9 cellular contexts compared by ENCODE assay signal in the genomic region with DNA sequence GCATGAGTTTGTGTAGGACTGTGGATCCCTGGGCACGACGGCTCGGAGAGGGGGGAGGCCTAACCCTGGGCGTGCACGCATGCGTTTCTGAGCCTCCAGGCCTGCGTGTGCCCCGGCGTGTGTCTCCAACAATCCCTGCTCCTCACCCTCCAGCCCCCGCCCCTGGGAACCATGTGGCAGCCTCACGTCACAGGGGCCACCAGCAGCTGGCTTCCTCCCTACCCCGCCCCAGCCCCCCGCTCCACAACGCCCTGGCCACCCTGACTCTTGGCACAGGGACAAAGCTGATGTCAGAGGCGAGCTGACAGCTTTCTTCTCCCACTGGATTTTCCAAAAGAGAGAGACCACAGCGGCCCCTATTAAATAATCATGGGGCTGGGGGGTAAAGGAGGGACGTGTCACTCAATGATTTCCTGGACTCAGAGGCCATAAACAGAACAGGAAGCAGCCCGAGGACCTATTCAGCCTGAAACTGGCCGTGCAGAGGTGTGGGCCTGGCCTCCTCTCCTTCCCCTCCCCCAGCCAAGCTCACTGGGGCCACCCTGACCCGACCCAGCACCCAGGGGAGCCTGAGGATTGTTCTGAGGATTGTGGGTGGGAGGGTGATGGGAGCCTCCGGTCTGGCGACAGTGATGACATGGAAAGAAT. TPM values are rescaled to one million over a fixed set of nuclear protein-coding genes. Genes with fewer than 3 reads are reported as not detected.
DNase-seq lines count a peak whose midpoint lies in the region; ATAC-seq, FAIRE-seq and TF ChIP-seq lines count a peak whose summit lies in the region.
"Had no signal": no experiment of that assay in that cellular context is flagged by ENCODE, and none has a peak within 500 bp of the region (broad histone marks: within the 10 kb centered on the region; RNA-seq: fewer than 3 reads in every experiment).

No MANE protein-coding gene starts in this region.

- POLR2A ChIA-PET in GM12878 (lab: Charles Lee), result interaction anchor here (0.6 kb wide), 1 partner anchor 95 kb away, joined by 3 read pairs; no protein-coding TSS in a partner anchor

- no peaks in the 10 kb centered on the region; a peak in 1 of 4 replicates for H3K27me3 ChIP-seq in GM12878 (replicated peaks in 1 of 2; ENCODE audit: control insufficient read depth in 2 of 2, insufficient read depth in 2 of 2, low read length in 1 of 2)

- RAD21 ChIA-PET in GM12878 (lab: Charles Lee; ENCODE audit: unreplicated experiment), result interaction anchor here (1.0 kb wide), 1 partner anchor 35 kb away, joined by 3 read pairs; no protein-coding TSS in a partner anchor

- no peak overlapping the region for H3K9ac ChIP-seq in GM12878 (ENCODE audit: control insufficient read depth, insufficient read depth, low read length)

- no peaks in the 10 kb centered on the region for H3K9me3 ChIP-seq in GM12878 (replicated peaks; ENCODE audit: control insufficient read depth, insufficient read depth, low read length)

- H4K20me1 ChIP-seq in GM12878 (ENCODE audit: control insufficient read depth, insufficient read depth), result no peaks in the 10 kb centered on the region

- SMC1A ChIA-PET in GM12878 (lab: Charles Lee; ENCODE audit: uncharacterized antibody, unreplicated experiment), result interaction anchor here (1.2 kb wide), 1 partner anchor 34 kb away, joined by 4 read pairs; no protein-coding TSS in a partner anchor

- TF ChIP-seq POLR2A in NB4 (IDR thresholded peaks at IDR 0.05; ENCODE audit: extremely low read depth, insufficient read length) (no peak), GM12878 (IDR thresholded peaks at IDR 0.05; ENCODE audit: low read depth, low read length) (no peak)

- in situ Hi-C loops in GM12878 (cut with MboI), result no loop called here

- no TSS peak for BruUV-seq in GM12878 (replicated peaks; lab: Mats Ljungman, UMichigan)

- no peak for TF ChIP-seq CTCF in NB4 (IDR thresholded peaks at IDR 0.05; ENCODE audit: low read depth, low read length)
- no peak for TF ChIP-seq CTCF in GM12878 (IDR thresholded peaks at IDR 0.05 in 2 of 3, conservative IDR thresholded peaks at IDR 0.05 in 1 of 3; ENCODE audit: control insufficient read depth in 2 of 3, extremely low read depth in 1 of 3, insufficient read depth in 1 of 3, low read depth in 3 of 3, low read length in 3 of 3)

- FAIRE-seq in A204.1 (lab: Jason Lieb, UNC) (peak; percentile 40), GM12878 (lab: Jason Lieb, UNC) (no peak)

- DNase-seq in NB4 (ENCODE audit: low read depth), result peak; percentile 47
- DNase-seq in GM12878 (ENCODE audit: low read depth, low spot score), result no peak
- DNase-seq in midbrain (lab: John Stamatoyannopoulos, UW), result peak; percentile 25
- DNase-seq in NOMO-1 (lab: John Stamatoyannopoulos, UW; ENCODE audit: unreplicated experiment in 2 of 2), result no peak
- no peak for DNase-seq in islet precursor cell
- no peak for DNase-seq in NCI-H1436 (lab: John Stamatoyannopoulos, UW)
- DNase-seq: activated B cell treated with CpG ODN at 0.5 μM for 24 hours had no signal

- no peak overlapping the region for H3K27ac ChIP-seq in GM12878 (ENCODE audit: control insufficient read depth, insufficient read depth)

- no peaks in the 10 kb centered on the region for H3K79me2 ChIP-seq in GM12878 (ENCODE audit: control insufficient read depth, insufficient read depth, low read length)

- peaks cover 10% of the 10 kb centered on the region for H3K4me1 ChIP-seq in GM12878 (ENCODE audit: control insufficient read depth, insufficient read depth, low read length)

- intact Hi-C loops in GM12878 (cut with micrococcal nuclease; ENCODE audit: unreplicated experiment), result no loop called here

- ATAC-seq in GM12878, result peak; percentile 30
- no peak for ATAC-seq in GM18873 (IDR thresholded peaks at IDR 0.05; ENCODE audit: low FRiP score, unreplicated experiment)

- TF ChIP-seq EP300 in GM12878 (IDR thresholded peaks at IDR 0.05; ENCODE audit: borderline replicate concordance in 1 of 2, control insufficient read depth in 1 of 2, low read depth in 2 of 2, low read length in 2 of 2), result no peak

- WGBS in GM12878 (ENCODE audit: insufficient coverage, insufficient replicate concordance, low lambda C conversion rate, missing lambda C conversion rate), result 42% methylated on average over 21 of the region's 22 CpGs

- no peak overlapping the region for H3K4me2 ChIP-seq in GM12878 (ENCODE audit: control insufficient read depth, insufficient read depth)

- no peaks in the 10 kb centered on the region for H3K36me3 ChIP-seq in GM12878 (ENCODE audit: control insufficient read depth in 2 of 2, insufficient read depth in 2 of 2, low read length in 1 of 2)

- TF ChIP-seq RAD21 in GM12878 (IDR thresholded peaks at IDR 0.05; ENCODE audit: insufficient read depth, low read depth, low read length), result no peak

- no peak overlapping the region for H3K4me3 ChIP-seq in NB4 (ENCODE audit: low read depth, low read length)
- H3K4me3 ChIP-seq in GM12878, result no peak overlapping the region

- CTCF ChIA-PET in GM12878 (lab: Yijun Ruan, JAX), result interaction anchor here (0.8 kb wide), 2 partner anchors 10 to 141 kb away, joined by 3 read pairs; no protein-coding TSS in a partner anchor

- H2AFZ ChIP-seq in GM12878 (ENCODE audit: control insufficient read depth, low read depth, low read length), result no peak overlapping the region

TF ChIP-seq in GM12878, 131 proteins besides CTCF, POLR2A, EP300 and RAD21:
- TF ChIP-seq, protein P1, sequence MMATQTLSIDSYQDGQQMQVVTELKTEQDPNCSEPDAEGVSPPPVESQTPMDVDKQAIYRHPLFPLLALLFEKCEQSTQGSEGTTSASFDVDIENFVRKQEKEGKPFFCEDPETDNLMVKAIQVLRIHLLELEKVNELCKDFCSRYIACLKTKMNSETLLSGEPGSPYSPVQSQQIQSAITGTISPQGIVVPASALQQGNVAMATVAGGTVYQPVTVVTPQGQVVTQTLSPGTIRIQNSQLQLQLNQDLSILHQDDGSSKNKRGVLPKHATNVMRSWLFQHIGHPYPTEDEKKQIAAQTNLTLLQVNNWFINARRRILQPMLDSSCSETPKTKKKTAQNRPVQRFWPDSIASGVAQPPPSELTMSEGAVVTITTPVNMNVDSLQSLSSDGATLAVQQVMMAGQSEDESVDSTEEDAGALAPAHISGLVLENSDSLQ (IDR thresholded peaks at IDR 0.05), result peak; percentile 34
- no peak for TF ChIP-seq NR2C2 (IDR thresholded peaks at IDR 0.05; ENCODE audit: borderline replicate concordance, control insufficient read depth, insufficient read length, low read depth)

RNA-seq across cellular contexts. Expression of gene LIF, which starts 6.8 kb away (rescaled TPM):
- total RNA-seq in GM12878 (2013; cell fraction: nucleolus; rRNA removed), result 0.73 and 0.75 TPM in 2 replicates
- total RNA-seq in GM12878 (2014; rRNA removed) (0.98 and 1.0 TPM in 2 replicates), GM12878 (2014; rRNA removed; fragmentation: Illumina TruSeq; extraction: Trizol) (0.63 and 0.83 TPM in 2 replicates), GM12878 (2021) (1.9 and 2.3 TPM in 2 replicates)
- 0.59 TPM for polyA plus RNA-seq in GM12878 (2011; ENCODE audit: low read depth)
- polyA plus RNA-seq in GM12878 (2011; rRNA removed) (1.9 and 3.4 TPM in 2 replicates), GM12878 (2014; fragmentation: Illumina TruSeq; extraction: Trizol) (0.49 and 0.84 TPM in 2 replicates), GM12878 (2014; fragmentation: Nextera tagmentation; extraction: Ambion mirVana) (under 1 TPM; 0.05 to 0.09 TPM), GM12878 (2014; rRNA removed) (1.6 and 2.4 TPM in 2 replicates), GM12878 (2016; fragmentation: Nextera tagmentation; extraction: Ambion mirVana) (1 to 10 TPM in 1 of 2 experiments, under 1 TPM in 1; 0.92 to 1.3 TPM)
- 2.7 and 4.2 TPM in 2 replicates for polyA plus RNA-seq in GM12878 (2011; cell fraction: cytosol; rRNA removed)
- polyA plus RNA-seq in GM12878 (2011; cell fraction: nucleus; rRNA removed), result 15.3 and 18.3 TPM in 2 replicates
- polyA plus RNA-seq in GM12878 (2012), result 0.90 and 1.6 TPM in 2 replicates
- 5.6 and 7.5 TPM in 2 replicates for polyA minus RNA-seq in GM12878 (2011; rRNA and poly(A)+ RNA removed)
- polyA minus RNA-seq in GM12878 (2011; cell fraction: cytosol; rRNA and poly(A)+ RNA removed), result 0.94 and 2.7 TPM in 2 replicates
- polyA minus RNA-seq in GM12878 (2011; cell fraction: nucleus; rRNA and poly(A)+ RNA removed), result 4.2 and 5.3 TPM in 2 replicates

RNA-seq across cellular contexts. Expression of gene OSM, which starts 13.3 kb away (rescaled TPM):
- total RNA-seq in GM12878 (2013; cell fraction: nucleolus; rRNA removed), result 0.27 and 0.33 TPM in 2 replicates
- 0.93 and 1.4 TPM in 2 replicates for total RNA-seq in GM12878 (2014; rRNA removed)
- 0.45 and 0.51 TPM in 2 replicates for total RNA-seq in GM12878 (2014; rRNA removed; fragmentation: Illumina TruSeq; extraction: Trizol)
- 1.1 and 1.2 TPM in 2 replicates for total RNA-seq in GM12878 (2021)
- 0.13 TPM for polyA plus RNA-seq in GM12878 (2011; ENCODE audit: low read depth)
- polyA plus RNA-seq in GM12878 (2011; rRNA removed), result 0.13 and 0.29 TPM in 2 replicates
- 0.33 and 0.48 TPM in 2 replicates for polyA plus RNA-seq in GM12878 (2011; cell fraction: cytosol; rRNA removed)
- polyA plus RNA-seq in GM12878 (2011; cell fraction: nucleus; rRNA removed), result 0.41 and 1.0 TPM in 2 replicates
- polyA plus RNA-seq in GM12878 (2012), result 0.27 and 0.39 TPM in 2 replicates
- 0.21 TPM in 1 of 2 replicates, not detected in the other for polyA plus RNA-seq in GM12878 (2014; fragmentation: Illumina TruSeq; extraction: Trizol)
- under 1 TPM; 0.06 to 0.15 TPM for polyA plus RNA-seq in GM12878 (2014; fragmentation: Nextera tagmentation; extraction: Ambion mirVana)
- 0.79 TPM in 2 replicates for polyA plus RNA-seq in GM12878 (2014; rRNA removed)
- polyA plus RNA-seq in GM12878 (2016; fragmentation: Nextera tagmentation; extraction: Ambion mirVana), result 1 to 10 TPM in 1 of 2 experiments, under 1 TPM in 1; 0.72 to 1.4 TPM
- polyA minus RNA-seq in GM12878 (2011; rRNA and poly(A)+ RNA removed), result 0.67 TPM in 1 of 2 replicates, not detected in the other
- polyA minus RNA-seq in GM12878 (2011; cell fraction: cytosol; rRNA and poly(A)+ RNA removed), result not detected in 2 replicates
- polyA minus RNA-seq in GM12878 (2011; cell fraction: nucleus; rRNA and poly(A)+ RNA removed), result 0.97 and 1.2 TPM in 2 replicates

RNA-seq across cellular contexts. Expression of gene CASTOR1, which starts 36.0 kb away (rescaled TPM):
- total RNA-seq in GM12878 (2013; cell fraction: nucleolus; rRNA removed), result 3.6 and 4.4 TPM in 2 replicates
- total RNA-seq in GM12878 (2014; rRNA removed) (5.3 and 5.9 TPM in 2 replicates), GM12878 (2014; rRNA removed; fragmentation: Illumina TruSeq; extraction: Trizol) (1.2 and 2.4 TPM in 2 replicates), GM12878 (2021) (6.0 and 9.1 TPM in 2 replicates)
- 1.9 TPM for polyA plus RNA-seq in GM12878 (2011; ENCODE audit: low read depth)
- polyA plus RNA-seq in GM12878 (2011; rRNA removed) (0.65 and 1.6 TPM in 2 replicates), GM12878 (2014; fragmentation: Illumina TruSeq; extraction: Trizol) (0.25 and 1.9 TPM in 2 replicates), GM12878 (2014; fragmentation: Nextera tagmentation; extraction: Ambion mirVana) (1 to 10 TPM in 1 of 2 experiments, under 1 TPM in 1; 0.31 to 1.2 TPM), GM12878 (2014; rRNA removed) (5.5 and 6.3 TPM in 2 replicates), GM12878 (2016; fragmentation: Nextera tagmentation; extraction: Ambion mirVana) (1 to 10 TPM; 4.2 to 5.3 TPM)
- polyA plus RNA-seq in GM12878 (2011; cell fraction: cytosol; rRNA removed), result 2.1 and 2.4 TPM in 2 replicates
- polyA plus RNA-seq in GM12878 (2011; cell fraction: nucleus; rRNA removed), result 8.4 and 11.5 TPM in 2 replicates
- 5.7 and 6.0 TPM in 2 replicates for polyA plus RNA-seq in GM12878 (2012)
- 1.6 and 2.1 TPM in 2 replicates for polyA minus RNA-seq in GM12878 (2011; rRNA and poly(A)+ RNA removed)
- polyA minus RNA-seq in GM12878 (2011; cell fraction: cytosol; rRNA and poly(A)+ RNA removed), result not detected in 2 replicates
- 5.4 and 7.1 TPM in 2 replicates for polyA minus RNA-seq in GM12878 (2011; cell fraction: nucleus; rRNA and poly(A)+ RNA removed)

Comparison
In these comparisons a context has a peak if more than half of its experiments do, and no peak if none do; other contexts are left out.
1. DNase-seq: peak in NB4 (single experiment) and midbrain (single experiment); none in GM12878 (single experiment), NOMO-1 (0 of 2), islet precursor cell (single experiment) and NCI-H1436 (single experiment).